ENCODE assay signal across 28 cellular contexts in the genomic region with DNA sequence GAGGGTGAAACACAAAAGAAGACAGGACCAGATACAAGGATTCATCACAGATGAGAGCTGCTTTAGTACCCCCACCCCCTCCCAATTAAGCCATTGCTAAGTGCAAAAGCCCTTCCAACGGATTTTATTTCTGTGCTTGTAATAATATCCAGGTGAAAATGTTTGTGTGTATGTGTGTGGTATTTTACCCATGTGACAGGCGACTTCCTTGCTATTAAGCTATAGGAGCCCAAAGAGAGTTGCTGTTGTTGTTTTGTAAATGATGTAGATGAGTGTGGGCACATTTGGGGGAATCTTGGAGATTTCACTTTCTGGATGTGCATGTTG. TPM values are rescaled to one million over a fixed set of nuclear protein-coding genes. Genes with fewer than 3 reads are reported as not detected.
DNase-seq lines count a peak whose midpoint lies in the region; ATAC-seq, FAIRE-seq and TF ChIP-seq lines count a peak whose summit lies in the region.
"Had no signal": no experiment of that assay in that cellular context is flagged by ENCODE, and none has a peak within 500 bp of the region (broad histone marks: within the 10 kb centered on the region; RNA-seq: fewer than 3 reads in every experiment).

No MANE protein-coding gene starts in this region.

- H3K9ac ChIP-seq in endothelial cell of umbilical vein (replicated peaks; ENCODE audit: extremely low read depth, insufficient read depth, low read length) = no peak overlapping the region
- H3K9ac ChIP-seq: BLaER1 treated with 17β-estradiol and CSF1 and Interleukin-3, amounts not matched to agents 10 nM and 100 nM; parathyroid adenoma; SK-N-SH had no signal

- peaks cover 83 to 96% of the 10 kb centered on the region in 2 experiments for H3K27me3 ChIP-seq in endothelial cell of umbilical vein (ENCODE audit: control insufficient read depth in 2 of 2, insufficient read depth in 2 of 2, low read length in 2 of 2)

- no peaks in the 10 kb centered on the region for H3K9me1 ChIP-seq in endothelial cell of umbilical vein (replicated peaks; ENCODE audit: control insufficient read depth, extremely low read depth, insufficient read depth, low read length)

- H3K4me1 Mint-ChIP-seq in IgD-negative memory B cell = peaks cover 11 to 35% (median 24%) of the 10 kb centered on the region in 3 donors
- H3K4me1 Mint-ChIP-seq in nephron = peaks cover 85% of the 10 kb centered on the region
- peaks cover 6% of the 10 kb centered on the region for H3K4me1 Mint-ChIP-seq in endothelial cell (ENCODE audit: unreplicated experiment)

- BruUV-seq in endothelial cell of umbilical vein (replicated peaks; lab: Mats Ljungman, UMichigan) = no TSS peak

- no peaks in the 10 kb centered on the region for H3K79me2 ChIP-seq in endothelial cell of umbilical vein (ENCODE audit: control insufficient read depth, insufficient read depth, low read length)
- H3K79me2 ChIP-seq: parathyroid adenoma had no signal

- H3K27me3 Mint-ChIP-seq in IgD-negative memory B cell (peaks cover 48% of the 10 kb centered on the region), nephron (ENCODE audit: low read depth) (peaks cover 45% of the 10 kb centered on the region), endothelial cell (ENCODE audit: unreplicated experiment) (peaks cover 48% of the 10 kb centered on the region)

- H3K36me3 ChIP-seq in endothelial cell of umbilical vein (ENCODE audit: control insufficient read depth in 2 of 2, extremely low read depth in 1 of 2, insufficient read depth in 2 of 2, low read length in 2 of 2) = no peaks in the 10 kb centered on the region
- H3K36me3 ChIP-seq: BLaER1 treated with 17β-estradiol and CSF1 and Interleukin-3, amounts not matched to agents 10 nM and 100 nM had no signal

- POLR2A ChIA-PET in endothelial cell of umbilical vein (lab: Charles Lee) = no interaction called here

- H3K4me1 ChIP-seq in endothelial cell of umbilical vein (ENCODE audit: control insufficient read depth, extremely low read depth, insufficient read depth, low read length) = no peaks in the 10 kb centered on the region
- H3K4me1 ChIP-seq: parathyroid adenoma had no signal

- no peak overlapping the region for H2AFZ ChIP-seq in endothelial cell of umbilical vein (ENCODE audit: low read depth, low read length)
- H2AFZ ChIP-seq: parathyroid adenoma had no signal

- ATAC-seq in GM21423 (IDR thresholded peaks at IDR 0.05; ENCODE audit: unreplicated experiment) (no peak), HG03175 (IDR thresholded peaks at IDR 0.05; ENCODE audit: unreplicated experiment) (no peak)
- ATAC-seq: left colon, right cardiac atrium had no signal

- peak overlapping the region; percentile 10 for H3K4me3 ChIP-seq in GM12875 (ENCODE audit: low read depth, low read length)
- H3K4me3 ChIP-seq in endothelial cell of umbilical vein (replicated peaks in 1 of 3; ENCODE audit: insufficient read depth in 1 of 3, low read depth in 1 of 3, low read length in 3 of 3) = no peak overlapping the region
- H3K4me3 ChIP-seq: BLaER1 treated with 17β-estradiol and CSF1 and Interleukin-3, amounts not matched to agents 10 nM and 100 nM had no signal

- H3K36me3 Mint-ChIP-seq in IgD-negative memory B cell = peaks cover 3% of the 10 kb centered on the region
- peaks cover 19% of the 10 kb centered on the region for H3K36me3 Mint-ChIP-seq in nephron (ENCODE audit: low read depth)
- H3K36me3 Mint-ChIP-seq in endothelial cell (ENCODE audit: low read depth, unreplicated experiment) = peaks cover 3% of the 10 kb centered on the region

- peak overlapping the region in 2 of 3 donors; percentile 83 for H3K27ac Mint-ChIP-seq in IgD-negative memory B cell
- peak overlapping the region; percentile 61 to 93 (median 90) for H3K27ac Mint-ChIP-seq in nephron
- no peak overlapping the region for H3K27ac Mint-ChIP-seq in endothelial cell (ENCODE audit: unreplicated experiment)
- H3K27ac Mint-ChIP-seq: memory B cell; T-helper 1 cell treated with Interleukin-12 subunit alpha and Interleukin-12 subunit beta and Interleukin-4 antibody, amounts not matched to agents 30 μg/mL and 1 μg/mL, for 36 hours had no signal

- no peak for DNase-seq in endothelial cell of umbilical vein (ENCODE audit: low read depth, low spot score)
- DNase-seq in ureter (ENCODE audit: low spot score) = no peak
- no peak for DNase-seq in endothelial cell (ENCODE audit: low spot score)
- DNase-seq: activated naive CD4-positive, alpha-beta T cell treated with Interleukin-2 at 50 U/mL for 16 hours; COR-L47; DMS79; effector CD8-positive, alpha-beta T cell; GF-D8; hippocampal formation; Karpas-422; left colon; NCI-H1436; NCI-H748 treated with DMSO at 0.1 percent for 48 hours; right cardiac atrium; SK-N-SH; substantia nigra had no signal

- CTCF ChIA-PET in endothelial cell of umbilical vein (lab: Charles Lee) = interaction anchor here (0.6 to 2.1 kb wide), 2 partner anchors 18 to 45 kb away, joined by 3 to 9 read pairs; a partner anchor contains a TSS

- dilution Hi-C loops in endothelial cell of umbilical vein (cut with MboI; ENCODE audit: extremely low pct_ligation_motif_present, low sequenced_read_pairs) = no loop called here

- peaks cover 0 to 1% (median 0%) of the 10 kb centered on the region in 3 donors for H3K9me3 Mint-ChIP-seq in IgD-negative memory B cell
- no peaks in the 10 kb centered on the region for H3K9me3 Mint-ChIP-seq in nephron
- no peaks in the 10 kb centered on the region for H3K9me3 Mint-ChIP-seq in endothelial cell (ENCODE audit: unreplicated experiment)
- H3K9me3 Mint-ChIP-seq: memory B cell; T-helper 1 cell treated with Interleukin-12 subunit alpha and Interleukin-12 subunit beta and Interleukin-4 antibody, amounts not matched to agents 30 μg/mL and 1 μg/mL, for 36 hours had no signal

- no peak overlapping the region for H3K27ac ChIP-seq in endothelial cell of umbilical vein (ENCODE audit: insufficient read depth, low read depth, low read length)
- H3K27ac ChIP-seq: BLaER1 treated with 17β-estradiol and CSF1 and Interleukin-3, amounts not matched to agents 10 nM and 100 nM; parathyroid adenoma had no signal

- no peak for TF ChIP-seq POLR2A in endothelial cell of umbilical vein (IDR thresholded peaks at IDR 0.05; ENCODE audit: low read depth, low read length)

- no peak overlapping the region for H3K4me2 ChIP-seq in endothelial cell of umbilical vein (ENCODE audit: insufficient read depth, low read length)
- H3K4me2 ChIP-seq: SK-N-SH had no signal

- intact Hi-C loops in endothelial cell of umbilical vein (cut with micrococcal nuclease) = no loop called here

- TF ChIP-seq CTCF in GM12875 (IDR thresholded peaks at IDR 0.05; ENCODE audit: borderline replicate concordance, insufficient read depth, low read depth, low read length) (no peak), endothelial cell of umbilical vein (IDR thresholded peaks at IDR 0.05; ENCODE audit: extremely low read depth in 1 of 2, insufficient read depth in 1 of 2, low read depth in 1 of 2, low read length in 2 of 2) (no peak), nephron (IDR thresholded peaks at IDR 0.05; ENCODE audit: unreplicated experiment in 3 of 3) (no peak), endothelial cell (IDR thresholded peaks at IDR 0.05; ENCODE audit: unreplicated experiment) (no peak)

- H4K20me1 ChIP-seq in endothelial cell of umbilical vein (replicated peaks; ENCODE audit: control insufficient read depth, extremely low read depth, insufficient read depth, low read length) = no peaks in the 10 kb centered on the region

- no peaks in the 10 kb centered on the region for H3K9me3 ChIP-seq in endothelial cell of umbilical vein (replicated peaks; ENCODE audit: control insufficient read depth, insufficient read depth, low read length)
- H3K9me3 ChIP-seq: SK-N-SH had no signal

- H3K4me3 Mint-ChIP-seq in IgD-negative memory B cell = peak overlapping the region in 1 of 4 donors; percentile 52
- peak overlapping the region; percentile 44 to 69 (median 66) for H3K4me3 Mint-ChIP-seq in nephron
- no peak overlapping the region for H3K4me3 Mint-ChIP-seq in endothelial cell (ENCODE audit: unreplicated experiment)
- H3K4me3 Mint-ChIP-seq: memory B cell; T-helper 1 cell treated with Interleukin-12 subunit alpha and Interleukin-12 subunit beta and Interleukin-4 antibody, amounts not matched to agents 30 μg/mL and 1 μg/mL, for 36 hours had no signal

- FAIRE-seq in endothelial cell of umbilical vein (lab: Jason Lieb, UNC) = no peak
- FAIRE-seq: bronchial epithelial cell, colon had no signal

RNA-seq across cellular contexts. Expression of a gene that starts 3.2 kb away (rescaled TPM):
- polyA plus RNA-seq in IgD-negative memory B cell (2.3 TPM), endothelial cell of umbilical vein (0.06 and 0.14 TPM in 2 replicates)
- total RNA-seq in endothelial cell of umbilical vein (0.58 TPM in 1 of 2 replicates, not detected in the other), ureter (3.5 TPM), endothelial cell (ENCODE audit: unreplicated experiment) (not detected)
- polyA plus RNA-seq in endothelial cell of umbilical vein (2011; cell fraction: cytosol; rRNA removed) = not detected in 2 replicates
- 0.15 and 0.55 TPM in 2 replicates for polyA plus RNA-seq in endothelial cell of umbilical vein (2011; cell fraction: nucleus; rRNA removed)
- polyA plus RNA-seq in endothelial cell of umbilical vein (2012) = 2.5 and 2.9 TPM in 2 replicates
- not detected in 2 replicates for polyA minus RNA-seq in endothelial cell of umbilical vein
- 0.61 TPM for polyA minus RNA-seq in endothelial cell of umbilical vein (2011; cell fraction: cytosol; rRNA and poly(A)+ RNA removed)
- not detected in 2 replicates for polyA minus RNA-seq in endothelial cell of umbilical vein (2011; cell fraction: nucleus; rRNA and poly(A)+ RNA removed)
- total RNA-seq: bronchial epithelial cell had no signal

RNA-seq across cellular contexts. Expression of a gene that starts 17.6 kb away (rescaled TPM):
- polyA plus RNA-seq in IgD-negative memory B cell = not detected
- total RNA-seq in endothelial cell of umbilical vein = not detected in 2 replicates
- polyA plus RNA-seq in endothelial cell of umbilical vein = not detected in 2 replicates
- polyA plus RNA-seq in endothelial cell of umbilical vein (2011; cell fraction: cytosol; rRNA removed) = not detected in 2 replicates
- 0.07 and 0.08 TPM in 2 replicates for polyA plus RNA-seq in endothelial cell of umbilical vein (2011; cell fraction: nucleus; rRNA removed)
- polyA plus RNA-seq in endothelial cell of umbilical vein (2012) = 0.13 and 0.38 TPM in 2 replicates
- not detected in 2 replicates for polyA minus RNA-seq in endothelial cell of umbilical vein
- not detected for polyA minus RNA-seq in endothelial cell of umbilical vein (2011; cell fraction: cytosol; rRNA and poly(A)+ RNA removed)
- not detected in 2 replicates for polyA minus RNA-seq in endothelial cell of umbilical vein (2011; cell fraction: nucleus; rRNA and poly(A)+ RNA removed)
- 1.7 TPM for total RNA-seq in ureter
- not detected for total RNA-seq in endothelial cell (ENCODE audit: unreplicated experiment)
- total RNA-seq: bronchial epithelial cell, left colon, OCI-LY7, right cardiac atrium had no signal

RNA-seq across cellular contexts. Expression of a gene that starts 22.2 kb away (rescaled TPM):
- polyA plus RNA-seq in IgD-negative memory B cell (not detected), endothelial cell of umbilical vein (0.57 and 0.72 TPM in 2 replicates)
- total RNA-seq in endothelial cell of umbilical vein (0.51 and 0.58 TPM in 2 replicates), ureter (2.3 TPM), endothelial cell (ENCODE audit: unreplicated experiment) (0.21 TPM)
- 0.45 TPM in 2 replicates for polyA plus RNA-seq in endothelial cell of umbilical vein (2011; cell fraction: cytosol; rRNA removed)
- polyA plus RNA-seq in endothelial cell of umbilical vein (2011; cell fraction: nucleus; rRNA removed) = 0.99 and 1.0 TPM in 2 replicates
- 5.4 and 9.5 TPM in 2 replicates for polyA plus RNA-seq in endothelial cell of umbilical vein (2012)
- polyA minus RNA-seq in endothelial cell of umbilical vein = 0.40 and 0.97 TPM in 2 replicates
- polyA minus RNA-seq in endothelial cell of umbilical vein (2011; cell fraction: cytosol; rRNA and poly(A)+ RNA removed) = 2.0 TPM
- polyA minus RNA-seq in endothelial cell of umbilical vein (2011; cell fraction: nucleus; rRNA and poly(A)+ RNA removed) = not detected in 2 replicates
- total RNA-seq: bronchial epithelial cell, left colon had no signal

RNA-seq across cellular contexts. Expression of a gene that starts 41.7 kb away (rescaled TPM):
- polyA plus RNA-seq in IgD-negative memory B cell (not detected), endothelial cell of umbilical vein (0.03 and 0.19 TPM in 2 replicates)
- total RNA-seq in endothelial cell of umbilical vein (0.35 TPM in 1 of 2 replicates, not detected in the other), ureter (1.5 TPM), endothelial cell (ENCODE audit: unreplicated experiment) (not detected)
- 0.03 and 0.11 TPM in 2 replicates for polyA plus RNA-seq in endothelial cell of umbilical vein (2011; cell fraction: cytosol; rRNA removed)
- polyA plus RNA-seq in endothelial cell of umbilical vein (2011; cell fraction: nucleus; rRNA removed) = 0.11 and 0.14 TPM in 2 replicates
- 2.8 and 3.8 TPM in 2 replicates for polyA plus RNA-seq in endothelial cell of umbilical vein (2012)
- polyA minus RNA-seq in endothelial cell of umbilical vein = 0.08 and 0.15 TPM in 2 replicates
- polyA minus RNA-seq in endothelial cell of umbilical vein (2011; cell fraction: cytosol; rRNA and poly(A)+ RNA removed) = not detected
- not detected in 2 replicates for polyA minus RNA-seq in endothelial cell of umbilical vein (2011; cell fraction: nucleus; rRNA and poly(A)+ RNA removed)
- total RNA-seq: bronchial epithelial cell, left colon, OCI-LY7, right cardiac atrium had no signal
- polyA plus RNA-seq: right cardiac atrium had no signal

RNA-seq across cellular contexts. Expression of a gene that starts 50.5 kb away (rescaled TPM):
- polyA plus RNA-seq in IgD-negative memory B cell (not detected), endothelial cell of umbilical vein (0.54 and 0.58 TPM in 2 replicates)
- total RNA-seq in endothelial cell of umbilical vein (0.21 and 0.40 TPM in 2 replicates), ureter (1.7 TPM), endothelial cell (ENCODE audit: unreplicated experiment) (0.28 TPM)
- polyA plus RNA-seq in endothelial cell of umbilical vein (2011; cell fraction: cytosol; rRNA removed) = 0.32 and 0.35 TPM in 2 replicates
- polyA plus RNA-seq in endothelial cell of umbilical vein (2011; cell fraction: nucleus; rRNA removed) = 0.21 and 0.45 TPM in 2 replicates
- polyA plus RNA-seq in endothelial cell of umbilical vein (2012) = 6.3 and 11.9 TPM in 2 replicates
- not detected in 2 replicates for polyA minus RNA-seq in endothelial cell of umbilical vein
- 3.2 TPM for polyA minus RNA-seq in endothelial cell of umbilical vein (2011; cell fraction: cytosol; rRNA and poly(A)+ RNA removed)
- polyA minus RNA-seq in endothelial cell of umbilical vein (2011; cell fraction: nucleus; rRNA and poly(A)+ RNA removed) = not detected in 2 replicates
- total RNA-seq: bronchial epithelial cell, left colon had no signal
- polyA plus RNA-seq: right cardiac atrium had no signal
